9 cellular contexts compared by ENCODE assay signal in genomic region chr17:44794699-44795413, GRCh38. TPM values are rescaled to one million over a fixed set of nuclear protein-coding genes. Genes with fewer than 3 reads are reported as not detected.
DNase-seq lines count a peak whose midpoint lies in the region; ATAC-seq, FAIRE-seq and TF ChIP-seq lines count a peak whose summit lies in the region.
"Had no signal": no experiment of that assay in that cellular context is flagged by ENCODE, and none has a peak within 500 bp of the region (broad histone marks: within the 10 kb centered on the region; RNA-seq: fewer than 3 reads in every experiment).

No MANE protein-coding gene starts in this region.

- in situ Hi-C loops in SK-MEL-5 (cut with HindIII; ENCODE audit: low pct_unique_long_range_greater_than_20kb, low sequenced_read_pairs) = no loop called here

- peaks cover 11% of the 10 kb centered on the region for H3K27me3 Mint-ChIP-seq in activated naive CD4-positive, alpha-beta T cell treated with anti-CD3 and anti-CD28 coated beads, Interleukin-2, amount 10 ng/mL, durations not matched to agents 7 days and 5 days

- DNase-seq in GM12891 (ENCODE audit: insufficient read length, low spot score) = no peak
- peak; percentile 53 for DNase-seq in SK-MEL-5 (ENCODE audit: low read depth, low spot score)
- DNase-seq in foreskin fibroblast = peak; percentile 84 to 89
- DNase-seq in retinal pigment epithelial cell (ENCODE audit: low read depth) = peak; percentile 48
- DNase-seq in activated naive CD4-positive, alpha-beta T cell treated with anti-CD3 and anti-CD28 coated beads, Interleukin-2, amount 10 ng/mL, durations not matched to agents 7 days and 5 days = no peak
- DNase-seq in GM19239 (ENCODE audit: insufficient read length, low spot score) = no peak
- no peak for DNase-seq in NCI-H2029 (lab: John Stamatoyannopoulos, UW)
- DNase-seq: effector CD8-positive, alpha-beta T cell had no signal

- H3K36me3 Mint-ChIP-seq in activated naive CD4-positive, alpha-beta T cell treated with anti-CD3 and anti-CD28 coated beads, Interleukin-2, amount 10 ng/mL, durations not matched to agents 7 days and 5 days = no peaks in the 10 kb centered on the region

- H3K4me1 Mint-ChIP-seq in activated naive CD4-positive, alpha-beta T cell treated with anti-CD3 and anti-CD28 coated beads, Interleukin-2, amount 10 ng/mL, durations not matched to agents 7 days and 5 days = peaks cover 8% of the 10 kb centered on the region

- no peak overlapping the region for H3K27ac Mint-ChIP-seq in activated naive CD4-positive, alpha-beta T cell treated with anti-CD3 and anti-CD28 coated beads, Interleukin-2, amount 10 ng/mL, durations not matched to agents 7 days and 5 days

- FAIRE-seq in GM12891 (lab: Jason Lieb, UNC) = no peak
- FAIRE-seq in GM19239 (lab: Jason Lieb, UNC) = no peak

- TF ChIP-seq CTCF in foreskin fibroblast (IDR thresholded peaks at IDR 0.05; ENCODE audit: low read depth, low read length) = no peak
- TF ChIP-seq CTCF in retinal pigment epithelial cell (conservative IDR thresholded peaks at IDR 0.05; ENCODE audit: low read depth, low read length) = no peak

- H3K4me3 Mint-ChIP-seq in activated naive CD4-positive, alpha-beta T cell treated with anti-CD3 and anti-CD28 coated beads, Interleukin-2, amount 10 ng/mL, durations not matched to agents 7 days and 5 days = no peak overlapping the region

- no peaks in the 10 kb centered on the region for H3K9me3 Mint-ChIP-seq in activated naive CD4-positive, alpha-beta T cell treated with anti-CD3 and anti-CD28 coated beads, Interleukin-2, amount 10 ng/mL, durations not matched to agents 7 days and 5 days

- no peak for ATAC-seq in GM21529 (IDR thresholded peaks at IDR 0.05; ENCODE audit: unreplicated experiment)

- CTCF ChIA-PET in activated naive CD4-positive, alpha-beta T cell treated with anti-CD3 and anti-CD28 coated beads, Interleukin-2, amount 10 ng/mL, durations not matched to agents 7 days and 5 days (lab: Charles Lee) = interaction anchor here (1.4 to 1.8 kb wide), 2 partner anchors 15 to 16 kb away, joined by 5 to 10 read pairs; no protein-coding TSS in a partner anchor

- H3K4me3 ChIP-seq in foreskin fibroblast (ENCODE audit: low read depth in 1 of 2, low read length in 2 of 2) (no peak overlapping the region), retinal pigment epithelial cell (ENCODE audit: low read length) (no peak overlapping the region)

- TF ChIP-seq POLR2A in GM12891 (IDR thresholded peaks at IDR 0.05; ENCODE audit: low read depth, low read length) = no peak

TF ChIP-seq in GM12891, 5 proteins besides CTCF, POLR2A, EP300 and RAD21:
- TF ChIP-seq SPI1 (IDR thresholded peaks at IDR 0.05; ENCODE audit: low read depth, low read length) (peak; percentile 39), TAF1 (IDR thresholded peaks at IDR 0.05; ENCODE audit: low read depth, low read length) (no peak)

RNA-seq across cellular contexts. Expression of gene GJC1, which starts 35.2 kb away (rescaled TPM):
- 1.9 TPM for polyA plus RNA-seq in GM12891 (2012; ENCODE audit: low read depth, missing spikeins)
- total RNA-seq in SK-MEL-5 (2014; rRNA removed; shearing (Covaris generic)) = 20.9 and 21.1 TPM in 2 replicates
- 25.2 and 32.7 TPM in 2 replicates for polyA plus RNA-seq in SK-MEL-5 (2015; cell fraction: cytosol; rRNA removed)
- 25.9 and 26.8 TPM in 2 replicates for polyA plus RNA-seq in SK-MEL-5 (2015; cell fraction: nucleus; rRNA removed)

RNA-seq across cellular contexts. Expression of gene ADAM11, which starts 36.1 kb away (rescaled TPM):
- polyA plus RNA-seq in GM12891 (2012; ENCODE audit: low read depth, missing spikeins) = 0.22 TPM
- 7.6 and 8.6 TPM in 2 replicates for total RNA-seq in SK-MEL-5 (2014; rRNA removed; shearing (Covaris generic))
- 18.8 and 21.2 TPM in 2 replicates for polyA plus RNA-seq in SK-MEL-5 (2015; cell fraction: cytosol; rRNA removed)
- 34.4 and 56.1 TPM in 2 replicates for polyA plus RNA-seq in SK-MEL-5 (2015; cell fraction: nucleus; rRNA removed)

RNA-seq across cellular contexts. Expression of gene HIGD1B, which starts 52.8 kb away (rescaled TPM):
- not detected for polyA plus RNA-seq in GM12891 (2012; ENCODE audit: low read depth, missing spikeins)
- total RNA-seq in SK-MEL-5 (2014; rRNA removed; shearing (Covaris generic)) = not detected in 2 replicates
- not detected in 2 replicates for polyA plus RNA-seq in SK-MEL-5 (2015; cell fraction: cytosol; rRNA removed)
- not detected in 2 replicates for polyA plus RNA-seq in SK-MEL-5 (2015; cell fraction: nucleus; rRNA removed)

Comparison
In these comparisons a context has a peak if more than half of its experiments do, and no peak if none do; other contexts are left out.
1. DNase-seq: peak in SK-MEL-5 (single experiment), foreskin fibroblast (2 of 2) and retinal pigment epithelial cell (single experiment); none in GM12891 (single experiment), activated naive CD4-positive, alpha-beta T cell treated with anti-CD3 and anti-CD28 coated beads, Interleukin-2, amount 10 ng/mL, durations not matched to agents 7 days and 5 days (single experiment), GM19239 (single experiment) and NCI-H2029 (single experiment).